Comparison of ENCODE assay signal across 11 cellular contexts in genomic region chr14:96364911-96365310, GRCh38. TPM values are rescaled to one million over a fixed set of nuclear protein-coding genes. Genes with fewer than 3 reads are reported as not detected.
DNase-seq lines count a peak whose midpoint lies in the region; ATAC-seq, FAIRE-seq and TF ChIP-seq lines count a peak whose summit lies in the region.
"Had no signal": no experiment of that assay in that cellular context is flagged by ENCODE, and none has a peak within 500 bp of the region (broad histone marks: within the 10 kb centered on the region; RNA-seq: fewer than 3 reads in every experiment).

No MANE protein-coding gene starts in this region.

- no peaks in the 10 kb centered on the region for H3K36me3 Mint-ChIP-seq in MCF 10A (ENCODE audit: insufficient read depth, unreplicated experiment)
- peaks cover 11% of the 10 kb centered on the region for H3K36me3 Mint-ChIP-seq in activated CD4-positive, alpha-beta memory T cell treated with anti-CD3 and anti-CD28 coated beads, Interleukin-2, amount 10 ng/mL, durations not matched to agents 7 days and 5 days (ENCODE audit: low read depth)

- peaks cover 0 to 20% of the 10 kb centered on the region in 2 donors for H3K4me1 ChIP-seq in breast epithelium
- H3K4me1 ChIP-seq in keratinocyte (ENCODE audit: control insufficient read depth, extremely low read depth, insufficient read depth, low read length): peaks cover 18% of the 10 kb centered on the region
- H3K4me1 ChIP-seq in upper lobe of right lung: peaks cover 26% of the 10 kb centered on the region
- peaks cover 36% of the 10 kb centered on the region for H3K4me1 ChIP-seq in body of pancreas

- CTCF ChIA-PET in MCF 10A (lab: Yijun Ruan, JAX): no interaction called here
- CTCF ChIA-PET in activated CD4-positive, alpha-beta memory T cell treated with anti-CD3 and anti-CD28 coated beads, Interleukin-2, amount 10 ng/mL, durations not matched to agents 7 days and 5 days (lab: Charles Lee): no interaction called here

- no peak for FAIRE-seq in keratinocyte (lab: Jason Lieb, UNC)

- peak overlapping the region; percentile 95 for H3K4me3 Mint-ChIP-seq in MCF 10A (ENCODE audit: unreplicated experiment)
- peak overlapping the region; percentile 80 for H3K4me3 Mint-ChIP-seq in activated CD4-positive, alpha-beta memory T cell treated with anti-CD3 and anti-CD28 coated beads, Interleukin-2, amount 10 ng/mL, durations not matched to agents 7 days and 5 days

- H3K9me1 ChIP-seq in keratinocyte (ENCODE audit: control insufficient read depth, extremely low read depth, insufficient read depth, low read length): peaks cover 4% of the 10 kb centered on the region

- H3K36me3 ChIP-seq in breast epithelium (no peaks in the 10 kb centered on the region), keratinocyte (ENCODE audit: control insufficient read depth in 2 of 2, extremely low read depth in 1 of 2, insufficient read depth in 2 of 2, low read length in 2 of 2) (peaks cover 0 to 1% of the 10 kb centered on the region in 2 experiments), upper lobe of right lung (no peaks in the 10 kb centered on the region), body of pancreas (replicated peaks in 1 of 2; ENCODE audit: insufficient read depth in 1 of 2, low read depth in 2 of 2) (no peaks in the 10 kb centered on the region)
- H3K36me3 ChIP-seq: sigmoid colon had no signal

- no peaks in the 10 kb centered on the region for H3K9me3 Mint-ChIP-seq in MCF 10A (ENCODE audit: unreplicated experiment)
- H3K9me3 Mint-ChIP-seq in activated CD4-positive, alpha-beta memory T cell treated with anti-CD3 and anti-CD28 coated beads, Interleukin-2, amount 10 ng/mL, durations not matched to agents 7 days and 5 days: no peaks in the 10 kb centered on the region

- no peak overlapping the region for H2AFZ ChIP-seq in keratinocyte (ENCODE audit: control insufficient read depth, low read length)

- no peak overlapping the region for H3K27ac Mint-ChIP-seq in MCF 10A (ENCODE audit: low read depth, unreplicated experiment)
- no peak overlapping the region for H3K27ac Mint-ChIP-seq in activated CD4-positive, alpha-beta memory T cell treated with anti-CD3 and anti-CD28 coated beads, Interleukin-2, amount 10 ng/mL, durations not matched to agents 7 days and 5 days

- H3K9me3 ChIP-seq in breast epithelium: no peaks in the 10 kb centered on the region
- no peaks in the 10 kb centered on the region for H3K9me3 ChIP-seq in keratinocyte (ENCODE audit: control insufficient read depth, low read depth, low read length)
- no peaks in the 10 kb centered on the region for H3K9me3 ChIP-seq in upper lobe of right lung
- H3K9me3 ChIP-seq in body of pancreas: no peaks in the 10 kb centered on the region
- H3K9me3 ChIP-seq: sigmoid colon had no signal

- DNase-seq in MCF 10A (ENCODE audit: unreplicated experiment): no peak
- no peak for DNase-seq in breast epithelium (ENCODE audit: low spot score in 2 of 2)
- no peak for DNase-seq in activated CD4-positive, alpha-beta memory T cell treated with anti-CD3 and anti-CD28 coated beads, Interleukin-2, amount 10 ng/mL, durations not matched to agents 7 days and 5 days
- DNase-seq in keratinocyte (ENCODE audit: low read depth, low spot score): no peak
- no peak for DNase-seq in upper lobe of right lung
- no peak for DNase-seq in body of pancreas
- DNase-seq in COLO668 (lab: John Stamatoyannopoulos, UW; ENCODE audit: unreplicated experiment): no peak
- DNase-seq in central memory CD4-positive, alpha-beta T cell: no peak
- DNase-seq: brain microvascular endothelial cell; sigmoid colon; stimulated activated naive CD4-positive, alpha-beta T cell had no signal

- H3K27ac ChIP-seq in breast epithelium: no peak overlapping the region
- H3K27ac ChIP-seq in keratinocyte (ENCODE audit: control insufficient read depth, insufficient read depth, low read length): no peak overlapping the region
- H3K27ac ChIP-seq in upper lobe of right lung: no peak overlapping the region
- H3K27ac ChIP-seq in body of pancreas: no peak overlapping the region
- H3K27ac ChIP-seq: brain microvascular endothelial cell had no signal

- intact Hi-C loops in MCF 10A (cut with micrococcal nuclease) (no loop called here), breast epithelium (cut with DNase I; ENCODE audit: low total_unique reads) (loop anchor here (5.0 kb wide), 1 partner anchor 302 kb away; no protein-coding TSS in a partner anchor), upper lobe of right lung (cut with DNase I) (no loop called here), body of pancreas (cut with DNase I) (no loop called here)

- ATAC-seq in upper lobe of right lung: no peak
- ATAC-seq in body of pancreas: no peak

- TF ChIP-seq CTCF in MCF 10A (IDR thresholded peaks at IDR 0.05; ENCODE audit: unreplicated experiment) (no peak), breast epithelium (IDR thresholded peaks at IDR 0.05) (no peak), keratinocyte (optimal IDR thresholded peaks at IDR 0.05 in 1 of 3, IDR thresholded peaks at IDR 0.05 in 1 of 3, conservative IDR thresholded peaks at IDR 0.05 in 1 of 3; ENCODE audit: extremely low read depth in 1 of 3, insufficient read depth in 2 of 3, low read length in 3 of 3) (no peak), upper lobe of right lung (IDR thresholded peaks at IDR 0.05) (no peak), body of pancreas (IDR thresholded peaks at IDR 0.05) (no peak)

- 58 to 70% methylated on average over 3 of the region's 3 CpGs for WGBS in body of pancreas, 2 donors

- TF ChIP-seq POLR2A in breast epithelium (IDR thresholded peaks at IDR 0.05) (no peak), body of pancreas (IDR thresholded peaks at IDR 0.05) (no peak)

- BruUV-seq in MCF 10A (replicated peaks; lab: Mats Ljungman, UMichigan): no TSS peak

- H4K20me1 ChIP-seq in keratinocyte (ENCODE audit: control insufficient read depth, extremely low read depth, insufficient read depth, low read length): no peaks in the 10 kb centered on the region

- H3K27me3 ChIP-seq in breast epithelium: no peaks in the 10 kb centered on the region
- no peaks in the 10 kb centered on the region for H3K27me3 ChIP-seq in keratinocyte (ENCODE audit: control insufficient read depth, extremely low read depth, insufficient read depth, low read length)
- no peaks in the 10 kb centered on the region for H3K27me3 ChIP-seq in upper lobe of right lung
- H3K27me3 ChIP-seq in body of pancreas: no peaks in the 10 kb centered on the region
- H3K27me3 ChIP-seq: brain microvascular endothelial cell, sigmoid colon had no signal

- peaks cover 21% of the 10 kb centered on the region for H3K4me1 Mint-ChIP-seq in MCF 10A (ENCODE audit: insufficient read depth, unreplicated experiment)
- H3K4me1 Mint-ChIP-seq in activated CD4-positive, alpha-beta memory T cell treated with anti-CD3 and anti-CD28 coated beads, Interleukin-2, amount 10 ng/mL, durations not matched to agents 7 days and 5 days: peaks cover 46% of the 10 kb centered on the region

- H3K4me3 ChIP-seq in breast epithelium: peak overlapping the region in 1 of 3 donors; percentile 95
- H3K4me3 ChIP-seq in keratinocyte (ENCODE audit: control insufficient read depth in 2 of 3, extremely low read depth in 1 of 3, insufficient read depth in 2 of 3, low read depth in 1 of 3, low read length in 3 of 3): peak overlapping the region in 2 of 3 experiments; percentile 3 to 98
- H3K4me3 ChIP-seq in upper lobe of right lung: peak overlapping the region; percentile 97
- H3K4me3 ChIP-seq in body of pancreas: no peak overlapping the region

- H3K9ac ChIP-seq in keratinocyte (ENCODE audit: control insufficient read depth, extremely low read depth, insufficient read depth, low read length): no peak overlapping the region

- peak overlapping the region; percentile 87 for H3K4me2 ChIP-seq in keratinocyte (ENCODE audit: control insufficient read depth, extremely low read depth, insufficient read depth, low read depth, low read length)

- POLR2A ChIA-PET in MCF 10A (lab: Yijun Ruan, JAX): interaction anchor here (0.7 to 1.6 kb wide), 5 partner anchors 8 to 820 kb away, joined by 3 to 5 read pairs (median 3); no protein-coding TSS in a partner anchor
- POLR2A ChIA-PET in activated CD4-positive, alpha-beta memory T cell treated with anti-CD3 and anti-CD28 coated beads, Interleukin-2, amount 10 ng/mL, durations not matched to agents 7 days and 5 days (lab: Charles Lee): no interaction called here

- H3K79me2 ChIP-seq in keratinocyte (ENCODE audit: control insufficient read depth, insufficient read depth, low read length): peaks cover 79% of the 10 kb centered on the region

- H3K27me3 Mint-ChIP-seq in MCF 10A (ENCODE audit: insufficient read depth, unreplicated experiment): no peaks in the 10 kb centered on the region
- H3K27me3 Mint-ChIP-seq in activated CD4-positive, alpha-beta memory T cell treated with anti-CD3 and anti-CD28 coated beads, Interleukin-2, amount 10 ng/mL, durations not matched to agents 7 days and 5 days: no peaks in the 10 kb centered on the region

- dilution Hi-C loops in keratinocyte (cut with MboI; ENCODE audit: extremely low pct_ligation_motif_present, low sequenced_read_pairs): no loop called here

RNA-seq across cellular contexts. Expression of gene GSKIP, which starts 1.6 kb away (rescaled TPM):
- total RNA-seq in MCF 10A (2022) (19.8 and 22.5 TPM in 2 replicates), breast epithelium (10 to 100 TPM in 2 of 3 donors, 1 to 10 TPM in 1; 9.8 to 23.3 (median 14.4) TPM), upper lobe of right lung (13.9 TPM), body of pancreas (10 to 100 TPM in 1 of 2 donors, 1 to 10 TPM in 1; 8.0 to 11.2 TPM)
- 10 to 100 TPM; 25.4 to 25.9 TPM for total RNA-seq in activated CD4-positive, alpha-beta memory T cell treated with anti-CD3 and anti-CD28 coated beads, Interleukin-2, amount 10 ng/mL, durations not matched to agents 7 days and 5 days
- polyA plus RNA-seq in keratinocyte: 37.3 to 51.1 TPM (median 42.3 TPM) in 3 replicates
- polyA plus RNA-seq in keratinocyte (2011; ENCODE audit: low read depth): 61.1 TPM
- 41.0 and 77.6 TPM in 2 replicates for polyA plus RNA-seq in keratinocyte (2011; cell fraction: cytosol; rRNA removed)
- 27.4 and 37.9 TPM in 2 replicates for polyA plus RNA-seq in keratinocyte (2011; cell fraction: nucleus; rRNA removed)
- polyA plus RNA-seq in keratinocyte (2012; ENCODE audit: low replicate concordance): 36.3 and 48.6 TPM in 2 replicates
- 8.8 to 48.9 TPM (median 33.2 TPM) in 3 replicates for polyA minus RNA-seq in keratinocyte
- polyA minus RNA-seq in keratinocyte (2011; cell fraction: cytosol; rRNA and poly(A)+ RNA removed): 27.6 TPM
- polyA minus RNA-seq in keratinocyte (2011; cell fraction: nucleus; rRNA and poly(A)+ RNA removed): 13.3 and 16.7 TPM in 2 replicates

RNA-seq across cellular contexts. Expression of gene ATG2B, which starts 1.8 kb away (rescaled TPM):
- 20.5 and 22.2 TPM in 2 replicates for total RNA-seq in MCF 10A (2022)
- total RNA-seq in breast epithelium: 10 to 100 TPM; 23.7 to 51.4 (median 42.0) TPM
- 10 to 100 TPM; 16.3 to 17.4 TPM for total RNA-seq in activated CD4-positive, alpha-beta memory T cell treated with anti-CD3 and anti-CD28 coated beads, Interleukin-2, amount 10 ng/mL, durations not matched to agents 7 days and 5 days
- polyA plus RNA-seq in keratinocyte: 9.4 to 11.4 TPM (median 9.5 TPM) in 3 replicates
- polyA plus RNA-seq in keratinocyte (2011; ENCODE audit: low read depth): 12.2 TPM
- polyA plus RNA-seq in keratinocyte (2011; cell fraction: cytosol; rRNA removed): 4.7 and 8.5 TPM in 2 replicates
- 17.9 and 19.0 TPM in 2 replicates for polyA plus RNA-seq in keratinocyte (2011; cell fraction: nucleus; rRNA removed)
- 4.8 and 5.9 TPM in 2 replicates for polyA plus RNA-seq in keratinocyte (2012; ENCODE audit: low replicate concordance)
- polyA minus RNA-seq in keratinocyte: 11.6 to 21.1 TPM (median 14.0 TPM) in 3 replicates
- 7.7 TPM for polyA minus RNA-seq in keratinocyte (2011; cell fraction: cytosol; rRNA and poly(A)+ RNA removed)
- 29.1 and 42.2 TPM in 2 replicates for polyA minus RNA-seq in keratinocyte (2011; cell fraction: nucleus; rRNA and poly(A)+ RNA removed)
- total RNA-seq in upper lobe of right lung: 19.1 TPM
- total RNA-seq in body of pancreas: 10 to 100 TPM; 26.2 to 51.7 TPM

RNA-seq across cellular contexts. Expression of gene AK7, which starts 27.0 kb away (rescaled TPM):
- total RNA-seq in MCF 10A (2022) (0.21 and 0.52 TPM in 2 replicates), breast epithelium (10 to 100 TPM in 1 of 3 donors, 1 to 10 TPM in 1, under 1 TPM in 1; 0.96 to 10.5 (median 4.5) TPM), upper lobe of right lung (2.6 TPM), body of pancreas (1 to 10 TPM; 1.6 to 4.3 TPM)
- total RNA-seq in activated CD4-positive, alpha-beta memory T cell treated with anti-CD3 and anti-CD28 coated beads, Interleukin-2, amount 10 ng/mL, durations not matched to agents 7 days and 5 days: 1 to 10 TPM in 1 of 2 experiments, under 1 TPM in 1; 0.80 to 1.6 TPM
- polyA plus RNA-seq in keratinocyte: 0.53 to 1.3 TPM (median 0.84 TPM) in 3 replicates
- 0.60 TPM for polyA plus RNA-seq in keratinocyte (2011; ENCODE audit: low read depth)
- 0.53 and 0.74 TPM in 2 replicates for polyA plus RNA-seq in keratinocyte (2011; cell fraction: cytosol; rRNA removed)
- 0.56 and 0.59 TPM in 2 replicates for polyA plus RNA-seq in keratinocyte (2011; cell fraction: nucleus; rRNA removed)
- polyA plus RNA-seq in keratinocyte (2012; ENCODE audit: low replicate concordance): 0.30 and 0.86 TPM in 2 replicates
- polyA minus RNA-seq in keratinocyte: 0.53 to 0.67 TPM in 2 of 3 replicates, not detected in the other
- not detected for polyA minus RNA-seq in keratinocyte (2011; cell fraction: cytosol; rRNA and poly(A)+ RNA removed)
- polyA minus RNA-seq in keratinocyte (2011; cell fraction: nucleus; rRNA and poly(A)+ RNA removed): 0.70 TPM in 1 of 2 replicates, not detected in the other

Comparison
In these comparisons a context has a peak if more than half of its experiments do, and no peak if none do; other contexts are left out.
1. H3K4me3 ChIP-seq: peak in keratinocyte (2 of 3) and upper lobe of right lung (single experiment); none in body of pancreas (0 of 2).